9 cellular contexts compared by ENCODE assay signal in genomic region chr18:907171-907879, GRCh38. TPM values are rescaled to one million over a fixed set of nuclear protein-coding genes. Genes with fewer than 3 reads are reported as not detected.
DNase-seq lines count a peak whose midpoint lies in the region; ATAC-seq, FAIRE-seq and TF ChIP-seq lines count a peak whose summit lies in the region.
"Had no signal": no experiment of that assay in that cellular context is flagged by ENCODE, and none has a peak within 500 bp of the region (broad histone marks: within the 10 kb centered on the region; RNA-seq: fewer than 3 reads in every experiment).

No MANE protein-coding gene starts in this region.

- H2AFZ ChIP-seq in HepG2 (ENCODE audit: low read length): no peak overlapping the region

- WGBS in HepG2 (ENCODE audit: low lambda C conversion rate): 50% methylated on average over 50 of the region's 72 CpGs

- peaks cover 25 to 32% of the 10 kb centered on the region in 2 donors for H3K4me1 ChIP-seq in ascending aorta
- H3K4me1 ChIP-seq in HepG2 (ENCODE audit: insufficient read depth, low read length): no peaks in the 10 kb centered on the region

- CTCF ChIA-PET in HepG2 (lab: Yijun Ruan, JAX; ENCODE audit: low intra/inter-chr PET ratio, low total read pairs): no interaction called here

- no peak overlapping the region for H3K9ac ChIP-seq in HepG2 (ENCODE audit: insufficient read depth, low read depth, low read length)

- in situ Hi-C loops in HepG2 (cut with HindIII; ENCODE audit: extremely low pct_ligation_motif_present, low pct_unique_long_range_greater_than_20kb): no loop called here

- H3K79me2 ChIP-seq in HepG2 (ENCODE audit: insufficient read depth, low read length): no peaks in the 10 kb centered on the region

- no peak for FAIRE-seq in HepG2 (lab: Jason Lieb, UNC)

- H3K9me3 Mint-ChIP-seq in type B pancreatic cell: no peaks in the 10 kb centered on the region

- ATAC-seq in HepG2: peak; percentile 60
- no peak for ATAC-seq in HG03521 (IDR thresholded peaks at IDR 0.05; ENCODE audit: unreplicated experiment)
- ATAC-seq in HG03442 (IDR thresholded peaks at IDR 0.05; ENCODE audit: unreplicated experiment): no peak

- intact Hi-C loops in ascending aorta (cut with DNase I) (no loop called here), HepG2 (cut with micrococcal nuclease; ENCODE audit: unreplicated experiment) (no loop called here)

- H3K36me3 Mint-ChIP-seq in type B pancreatic cell: no peaks in the 10 kb centered on the region

- no peaks in the 10 kb centered on the region for H3K36me3 ChIP-seq in ascending aorta
- H3K36me3 ChIP-seq in HepG2 (replicated peaks in 1 of 2; ENCODE audit: control insufficient read depth in 1 of 2, insufficient read depth in 2 of 2, low read length in 2 of 2): no peaks in the 10 kb centered on the region

- BruUV-seq in HepG2 (replicated peaks; lab: Mats Ljungman, UMichigan): no TSS peak

- H3K4me1 Mint-ChIP-seq in type B pancreatic cell (ENCODE audit: unreplicated experiment): peaks cover 5% of the 10 kb centered on the region

- POLR2A ChIA-PET in HepG2 (lab: Yijun Ruan, JAX): no interaction called here

- TF ChIP-seq RAD21 in HepG2 (CRISPR knock-in tag; IDR thresholded peaks at IDR 0.05): no peak

- no peak overlapping the region for H3K27ac Mint-ChIP-seq in type B pancreatic cell
- H3K27ac Mint-ChIP-seq: memory B cell had no signal

- no peaks in the 10 kb centered on the region for H4K20me1 ChIP-seq in HepG2 (ENCODE audit: insufficient read depth, low read length)

- TF ChIP-seq CTCF in ascending aorta (IDR thresholded peaks at IDR 0.05): no peak
- no peak for TF ChIP-seq CTCF in HepG2 (CRISPR knock-in tag; IDR thresholded peaks at IDR 0.05)
- no peak for TF ChIP-seq CTCF in type B pancreatic cell (conservative IDR thresholded peaks at IDR 0.05)

- peak overlapping the region; percentile 64 to 65 for H3K4me3 ChIP-seq in ascending aorta
- no peak overlapping the region; a peak in 1 of 6 replicates for H3K4me3 ChIP-seq in HepG2 (replicated peaks in 1 of 3; ENCODE audit: insufficient read depth in 1 of 3, low read depth in 2 of 3, low read length in 3 of 3)

- H3K27me3 Mint-ChIP-seq in type B pancreatic cell: peaks cover 93% of the 10 kb centered on the region

- peak overlapping the region; percentile 23; the same call in 1 of the 2 replicates for H3K4me2 ChIP-seq in HepG2 (ENCODE audit: low read depth, low read length)

- no peak for TF ChIP-seq EP300 in HepG2 (IDR thresholded peaks at IDR 0.05; ENCODE audit: low read depth in 2 of 2, low read length in 2 of 2)
- no peak for TF ChIP-seq EP300 in HepG2 (CRISPR knock-in tag; IDR thresholded peaks at IDR 0.05; ENCODE audit: borderline replicate concordance)

- peak overlapping the region; percentile 81 for H3K4me3 Mint-ChIP-seq in type B pancreatic cell
- H3K4me3 Mint-ChIP-seq: memory B cell had no signal

- no peak overlapping the region for H3K27ac ChIP-seq in ascending aorta
- no peak overlapping the region for H3K27ac ChIP-seq in HepG2 (ENCODE audit: extremely low read length, insufficient read depth, low read length)

- DNase-seq in AG08396 (ENCODE audit: low spot score) (peak; percentile 40), M059J (ENCODE audit: low read depth) (peak; percentile 6), ascending aorta (ENCODE audit: low spot score in 2 of 2) (no peak), HepG2 (ENCODE audit: low spot score) (no peak), type B pancreatic cell (ENCODE audit: extremely low spot score, unreplicated experiment) (no peak), epidermal melanocyte (ENCODE audit: insufficient read length, low spot score) (no peak)

- H3K27me3 ChIP-seq in ascending aorta (peaks cover 51% of the 10 kb centered on the region), HepG2 (ENCODE audit: control insufficient read depth in 1 of 2, insufficient read depth in 2 of 2, low read length in 2 of 2) (peaks cover 2 to 59% of the 10 kb centered on the region in 2 experiments)

- TF ChIP-seq POLR2A in HepG2 (IDR thresholded peaks at IDR 0.05; ENCODE audit: insufficient read depth in 1 of 2, low read depth in 2 of 2, low read length in 2 of 2): no peak

- H3K9me3 ChIP-seq in ascending aorta: no peaks in the 10 kb centered on the region
- no peaks in the 10 kb centered on the region for H3K9me3 ChIP-seq in HepG2 (ENCODE audit: low read length)

TF ChIP-seq in HepG2, 621 proteins besides CTCF, POLR2A, EP300 and RAD21:
- no peak for TF ChIP-seq DDIT3 (CRISPR knock-in tag; IDR thresholded peaks at IDR 0.05)
- no peak for TF ChIP-seq ZBTB49 (CRISPR knock-in tag; IDR thresholded peaks at IDR 0.05; ENCODE audit: borderline replicate concordance)
- TF ChIP-seq ATF4 (CRISPR knock-in tag; IDR thresholded peaks at IDR 0.05): no peak
- TF ChIP-seq ZSCAN22 (CRISPR knock-in tag; IDR thresholded peaks at IDR 0.05): no peak
- no peak for TF ChIP-seq ZNF781 (CRISPR knock-in tag; IDR thresholded peaks at IDR 0.05; ENCODE audit: borderline replicate concordance, not compliant biosample characterization)
- no peak for TF ChIP-seq ZNF282 (IDR thresholded peaks at IDR 0.05; ENCODE audit: partially characterized antibody)
- TF ChIP-seq ZNF619 (CRISPR knock-in tag; IDR thresholded peaks at IDR 0.05): no peak
- TF ChIP-seq POLR2AphosphoS5 (IDR thresholded peaks at IDR 0.05; ENCODE audit: low read depth, low read length): no peak
- no peak for TF ChIP-seq ZNF138 (CRISPR knock-in tag; IDR thresholded peaks at IDR 0.05; ENCODE audit: low read depth)
- TF ChIP-seq SMC3 (IDR thresholded peaks at IDR 0.05; ENCODE audit: low read length): no peak
- TF ChIP-seq KAT8 (CRISPR knock-in tag; IDR thresholded peaks at IDR 0.05): no peak
TF ChIP-seq in HepG2: peak in this region for 0.

RNA-seq across cellular contexts. Expression of gene ADCYAP1, which starts 2.7 kb away (rescaled TPM):
- total RNA-seq in M059J (2014; rRNA removed; shearing (Covaris generic)): 0.98 and 2.2 TPM in 2 replicates
- total RNA-seq in ascending aorta (not detected), HepG2 (2016; rRNA removed; fragmentation: Illumina TruSeq; extraction: Trizol) (not detected in 2 replicates), type B pancreatic cell (ENCODE audit: low replicate concordance) (0.34 and 1.2 TPM in 2 replicates)
- total RNA-seq in HepG2 (2016; cell fraction: cytosol; rRNA removed; fragmentation: Illumina TruSeq; extraction: Trizol; ENCODE audit: low read depth): not detected in 2 replicates
- total RNA-seq in HepG2 (2016; cell fraction: insoluble cytoplasmic fraction; rRNA removed; fragmentation: Illumina TruSeq; extraction: Trizol): not detected in 2 replicates
- not detected in 2 replicates for total RNA-seq in HepG2 (2016; cell fraction: membrane; rRNA removed; fragmentation: Illumina TruSeq; extraction: Trizol)
- total RNA-seq in HepG2 (2016; cell fraction: nucleus; rRNA removed; fragmentation: Illumina TruSeq; extraction: Trizol): not detected in 2 replicates
- not detected in 2 replicates for polyA plus RNA-seq in HepG2 (2011; rRNA removed)
- polyA plus RNA-seq in HepG2 (2011; cell fraction: cytosol; rRNA removed): not detected in 2 replicates
- polyA plus RNA-seq in HepG2 (2011; cell fraction: nucleus; rRNA removed): not detected in 2 replicates
- not detected in 2 replicates for polyA plus RNA-seq in HepG2 (2012)
- not detected in 2 replicates for polyA plus RNA-seq in HepG2 (2016; cell fraction: cytosol; fragmentation: Illumina TruSeq; extraction: Trizol; ENCODE audit: low read depth)
- polyA plus RNA-seq in HepG2 (2016; cell fraction: insoluble cytoplasmic fraction; fragmentation: Illumina TruSeq; extraction: Trizol; ENCODE audit: low read depth): not detected in 2 replicates
- polyA plus RNA-seq in HepG2 (2016; cell fraction: membrane; fragmentation: Illumina TruSeq; extraction: Trizol; ENCODE audit: low read depth): not detected in 2 replicates
- not detected in 2 replicates for polyA plus RNA-seq in HepG2 (2016; cell fraction: nucleus; fragmentation: Illumina TruSeq; extraction: Trizol; ENCODE audit: insufficient read depth, low read depth)
- not detected in 2 replicates for polyA minus RNA-seq in HepG2 (2011; rRNA and poly(A)+ RNA removed; ENCODE audit: low replicate concordance)
- polyA minus RNA-seq in HepG2 (2011; cell fraction: cytosol; rRNA and poly(A)+ RNA removed): not detected in 2 replicates
- not detected in 2 replicates for polyA minus RNA-seq in HepG2 (2011; cell fraction: nucleus; rRNA and poly(A)+ RNA removed)

Comparison
In these comparisons a context has a peak if more than half of its experiments do, and no peak if none do; other contexts are left out.
1. DNase-seq: peak in AG08396 (single experiment) and M059J (single experiment); none in ascending aorta (0 of 2), HepG2 (single experiment), type B pancreatic cell (single experiment) and epidermal melanocyte (single experiment).
2. H3K4me3 ChIP-seq: peak in ascending aorta (2 of 2); none in HepG2 (0 of 3).